9 cellular contexts compared by ENCODE assay signal in genomic region chr17:51435641-51436091, GRCh38.
DNase-seq lines count a peak whose midpoint lies in the region; FAIRE-seq lines count a peak whose summit lies in the region.
"Had no signal": no experiment of that assay in that cellular context is flagged by ENCODE, and none has a peak within 500 bp of the region (broad histone marks: within the 10 kb centered on the region; RNA-seq: fewer than 3 reads in every experiment).

No MANE protein-coding gene starts in this region.

- no peak overlapping the region for H3K27ac ChIP-seq in caudate nucleus (ENCODE audit: low read depth, low read length)
- H3K27ac ChIP-seq: ovary had no signal

- FAIRE-seq in GM19239 (lab: Jason Lieb, UNC), result no peak

- DNase-seq in NCI-H1417 (lab: John Stamatoyannopoulos, UW) (peak; percentile 26 to 55 (median 43)), NCI-H1417 treated with DMSO at 0.1 percent for 48 hours (lab: John Stamatoyannopoulos, UW) (no peak), HUDEP-2 (lab: John Stamatoyannopoulos, UW; ENCODE audit: unreplicated experiment in 76 of 76) (peak in 43 of 76 experiments; percentile 4 to 76 (median 28)), RPMI7951 (ENCODE audit: low read depth) (peak; percentile 39), caudate nucleus (lab: John Stamatoyannopoulos, UW) (peak in 32 of 61 donors; percentile 4 to 71 (median 24)), medulla oblongata (ENCODE audit: extremely low spot score) (peak; percentile 25), retina (no peak), GM19239 (ENCODE audit: insufficient read length, low spot score) (no peak)

Comparison
In these comparisons a context has a peak if more than half of its experiments do, and no peak if none do; other contexts are left out.
1. DNase-seq: peak in NCI-H1417 (3 of 3), HUDEP-2 (43 of 76), RPMI7951 (single experiment), caudate nucleus (32 of 61) and medulla oblongata (single experiment); none in NCI-H1417 treated with DMSO at 0.1 percent for 48 hours (single experiment), retina (single experiment) and GM19239 (single experiment).